8 cellular contexts compared by ENCODE assay signal in genomic region chr1:151198254-151199127, GRCh38. TPM values are rescaled to one million over a fixed set of nuclear protein-coding genes. Genes with fewer than 3 reads are reported as not detected.
A peak's percentile ranks its signal among the peaks of the same experiment; 100 is the strongest.
DNase-seq lines count a peak whose midpoint lies in the region; ATAC-seq, FAIRE-seq and TF ChIP-seq lines count a peak whose summit lies in the region.

Gene PIP5K1A (plus strand): TSS chr1:151198552. CDS start chr1:151198997, 445 bp downstream.

- ATAC-seq in HG02852 (IDR thresholded peaks at IDR 0.05; ENCODE audit: unreplicated experiment) (peak; percentile 66), heart right ventricle (peak; percentile 95 to 97 (median 96)), upper lobe of left lung (ENCODE audit: low FRiP score in 2 of 2) (peak; percentile 95)

- no peaks in the 10 kb centered on the region for H3K27me3 ChIP-seq in heart right ventricle
- H3K27me3 ChIP-seq in upper lobe of left lung = no peaks in the 10 kb centered on the region

- TF ChIP-seq CTCF in heart right ventricle (IDR thresholded peaks at IDR 0.05) (no peak), upper lobe of left lung (IDR thresholded peaks at IDR 0.05) (peak in 1 of 6 experiments; percentile 25)

- DNase-seq in GM12892 (ENCODE audit: insufficient read length) (peak; percentile 99), NCI-H146 treated with DMSO at 0.1 percent for 48 hours (lab: John Stamatoyannopoulos, UW; ENCODE audit: unreplicated experiment) (peak; percentile 97), amniotic epithelial cell (ENCODE audit: low read depth) (peak; percentile 97), heart right ventricle (peak; percentile 99 to 100), posterior cingulate gyrus (peak; percentile 96 to 100 (median 99)), upper lobe of left lung (peak; percentile 97 to 99)

- peak; percentile 93 for FAIRE-seq in GM12892 (lab: Jason Lieb, UNC)

- intact Hi-C loops in T-helper 1 cell treated with Interleukin-12 subunit alpha and Interleukin-12 subunit beta and Interleukin-4 antibody, amounts not matched to agents 30 ng/mL and 1 ng/mL, for 36 hours (cut with micrococcal nuclease) = loop anchor here (1.0 to 2.0 kb wide), 10 partner anchors 8 to 201 kb away; partner anchors contain the start of genes CDC42SE1, PI4KB, PSMB4 and PSMD4
- intact Hi-C loops in heart right ventricle (cut with DNase I) (loop anchor here in 9 of 10 donors (1.0 to 10.0 kb wide), 5 partner anchors 54 to 206 kb away; partner anchors contain the start of genes PSMD4 (in 5 of the 9) and RFX5 (in 5 of the 9)), posterior cingulate gyrus (cut with DNase I) (loop anchor here (5.0 kb wide), 2 partner anchors 144 to 199 kb away; partner anchors contain the start of gene PSMB4)

- TF ChIP-seq EP300 in upper lobe of left lung (IDR thresholded peaks at IDR 0.05) = no peak

- peaks cover 10 to 56% (median 41%) of the 10 kb centered on the region in 9 donors for H3K4me1 ChIP-seq in heart right ventricle
- peaks cover 36 to 57% (median 44%) of the 10 kb centered on the region in 4 donors for H3K4me1 ChIP-seq in upper lobe of left lung

- H3K4me3 ChIP-seq in heart right ventricle (peak within 1 kb of the TSS; percentile 77 to 92 (median 82)), upper lobe of left lung (peak within 1 kb of the TSS; percentile 63 to 87 (median 73))

- TF ChIP-seq POLR2A in GM12892 (IDR thresholded peaks at IDR 0.05; ENCODE audit: low read depth, low read length) (peak; percentile 75; the same call in 1 of the 2 replicates), upper lobe of left lung (IDR thresholded peaks at IDR 0.05) (peak in 3 of 4 donors; percentile 72 to 88 (median 87))

- WGBS in heart right ventricle, 2 donors = 0% methylated on average over 60 of the region's 60 CpGs
- 0 to 1% methylated on average over 47 to 60 of the region's 60 CpGs for WGBS in upper lobe of left lung, 2 donors

- H3K9me3 ChIP-seq in heart right ventricle (no peaks in the 10 kb centered on the region), upper lobe of left lung (no peaks in the 10 kb centered on the region)

- H3K36me3 ChIP-seq in heart right ventricle = peaks cover 0 to 16% (median 10%) of the 10 kb centered on the region in 9 donors
- H3K36me3 ChIP-seq in upper lobe of left lung = peaks cover 3 to 13% (median 8%) of the 10 kb centered on the region in 4 donors

- H3K27ac ChIP-seq in heart right ventricle (peak within 1 kb of the TSS; percentile 38 to 96 (median 92)), upper lobe of left lung (peak within 1 kb of the TSS; percentile 90 to 93 (median 92))

RNA-seq across cellular contexts. Expression of gene PIP5K1A, which starts in this region (rescaled TPM):
- polyA plus RNA-seq in GM12892 (2012; ENCODE audit: missing spikeins) = 39.7 TPM
- total RNA-seq in T-helper 1 cell treated with Interleukin-12 subunit alpha and Interleukin-12 subunit beta and Interleukin-4 antibody, amounts not matched to agents 30 ng/mL and 1 ng/mL, for 36 hours = 72.1 and 74.9 TPM in 2 replicates
- total RNA-seq in heart right ventricle (10 to 100 TPM; 32.4 to 48.0 (median 39.2) TPM), upper lobe of left lung (10 to 100 TPM; 37.2 to 94.3 (median 70.6) TPM)
- 10 to 100 TPM; 11.5 to 32.2 TPM for polyA plus RNA-seq in heart right ventricle

Comparison
In these comparisons a context has a peak if more than half of its experiments do, and no peak if none do; other contexts are left out.
1. Peak in every context shown above with its lines: DNase-seq, ATAC-seq, H3K4me3 ChIP-seq and H3K27ac ChIP-seq.